ENCODE assay signal across 30 cellular contexts in the genomic region with DNA sequence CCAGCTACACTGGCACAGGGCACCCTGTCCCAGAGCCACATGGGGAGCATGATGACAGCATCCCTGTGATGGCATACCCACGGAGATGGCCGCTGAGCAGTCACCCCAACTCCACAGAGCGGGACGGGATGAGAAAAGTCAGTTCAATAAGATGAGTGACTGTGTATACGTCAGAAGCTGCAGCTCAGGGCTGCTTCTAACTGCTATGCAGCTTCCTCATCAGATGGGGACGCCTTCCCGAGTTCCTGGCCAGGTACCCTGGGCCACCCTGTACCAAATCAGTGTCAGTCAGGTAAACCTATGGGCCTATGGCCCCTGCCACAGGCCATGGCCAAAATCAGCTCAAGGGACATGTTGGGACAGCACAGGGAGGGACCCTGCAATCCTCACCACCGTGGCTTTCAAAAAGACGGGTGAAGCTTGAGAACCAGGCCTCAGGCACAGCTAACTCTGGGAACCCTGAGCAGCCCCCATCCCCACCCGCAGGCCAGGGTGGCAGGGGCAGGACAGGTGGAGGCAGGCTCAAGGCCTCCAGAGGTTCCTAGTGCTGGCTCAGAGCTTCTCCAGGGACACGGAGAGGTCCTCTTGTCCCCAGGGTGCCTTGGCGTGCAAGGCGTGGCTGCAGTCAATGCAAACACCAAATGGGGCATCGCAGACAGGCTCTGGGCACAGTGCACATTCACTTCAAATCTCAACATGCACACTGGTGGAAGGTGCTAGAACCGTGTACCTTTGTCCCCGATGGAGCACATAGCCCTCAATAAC.
"Had no signal": no experiment of that assay in that cellular context is flagged by ENCODE, and none has a peak within 500 bp of the region (broad histone marks: within the 10 kb centered on the region; RNA-seq: fewer than 3 reads in every experiment).

No MANE protein-coding gene starts in this region.

- H3K9me3 Mint-ChIP-seq: activated naive CD4-positive, alpha-beta T cell treated with anti-CD3 and anti-CD28 coated beads, Interleukin-2, amount 50 U/mL, for 24 hours; activated naive CD8-positive, alpha-beta T cell treated with anti-CD3 and anti-CD28 coated beads, Interleukin-2, amount 10 ng/mL, durations not matched to agents 7 days and 5 days; central memory CD8-positive, alpha-beta T cell had no signal

- H3K4me1 Mint-ChIP-seq: activated B cell treated with CpG ODN at 0.5 μM for 24 hours; activated CD4-positive, alpha-beta T cell treated with anti-CD3 and anti-CD28 coated beads, Interleukin-2, amount 10 ng/mL, durations not matched to agents 7 days and 5 days; activated naive CD4-positive, alpha-beta T cell treated with anti-CD3 and anti-CD28 coated beads, Interleukin-2, amount 10 ng/mL, durations not matched to agents 7 days and 5 days; activated naive CD4-positive, alpha-beta T cell treated with anti-CD3 and anti-CD28 coated beads, Interleukin-2, amount 50 U/mL, for 24 hours; activated naive CD8-positive, alpha-beta T cell treated with anti-CD3 and anti-CD28 coated beads, Interleukin-2, amount 10 ng/mL, durations not matched to agents 7 days and 5 days; activated naive CD8-positive, alpha-beta T cell treated with anti-CD3 and anti-CD28 coated beads, Interleukin-2, amount 50 U/mL, for 24 hours; brain; central memory CD8-positive, alpha-beta T cell had no signal

- H3K36me3 Mint-ChIP-seq: activated CD4-positive, alpha-beta memory T cell treated with anti-CD3 and anti-CD28 coated beads for 36 hours; activated naive CD4-positive, alpha-beta T cell treated with anti-CD3 and anti-CD28 coated beads, Interleukin-2, amount 10 ng/mL, durations not matched to agents 7 days and 5 days; activated naive CD8-positive, alpha-beta T cell; activated naive CD8-positive, alpha-beta T cell treated with anti-CD3 and anti-CD28 coated beads, Interleukin-2, amount 10 ng/mL, durations not matched to agents 7 days and 5 days; brain had no signal

- DNase-seq: activated B cell treated with CpG ODN at 0.5 μM for 24 hours; activated CD4-positive, alpha-beta memory T cell treated with anti-CD3 and anti-CD28 coated beads for 36 hours; activated CD4-positive, alpha-beta T cell treated with anti-CD3 and anti-CD28 coated beads for 4 hours; activated CD4-positive, alpha-beta T cell treated with anti-CD3 and anti-CD28 coated beads, Interleukin-2, amount 10 ng/mL, durations not matched to agents 7 days and 5 days; activated CD4-positive, alpha-beta T cell treated with anti-CD3 and anti-CD28 coated beads, Interleukin-2, amount 50 U/mL, for 4 hours; activated CD4-positive, CD25-positive, alpha-beta regulatory T cell treated with anti-CD3 and anti-CD28 coated beads, Interleukin-2, amount 50 U/mL, for 72 hours; activated CD8-positive, alpha-beta memory T cell treated with anti-CD3 and anti-CD28 coated beads, Interleukin-2, amount 50 U/mL, for 48 hours; activated CD8-positive, alpha-beta T cell treated with anti-CD3 and anti-CD28 coated beads for 36 hours; activated effector memory CD4-positive, alpha-beta T cell treated with Interleukin-2 at 50 U/mL for 16 hours; activated gamma-delta T cell; activated naive CD4-positive, alpha-beta T cell treated with anti-CD3 and anti-CD28 coated beads, Interleukin-2, amount 10 ng/mL, durations not matched to agents 7 days and 5 days; activated naive CD4-positive, alpha-beta T cell treated with Interleukin-2 at 50 U/mL for 16 hours; activated naive CD8-positive, alpha-beta T cell treated with anti-CD3 and anti-CD28 coated beads, Interleukin-2, amount 10 ng/mL, durations not matched to agents 7 days and 5 days; activated naive CD8-positive, alpha-beta T cell treated with anti-CD3 and anti-CD28 coated beads, Interleukin-2, amount 50 U/mL, for 24 hours; activated T-cell treated with anti-CD3 and anti-CD28 coated beads, Interleukin-2, amount 50 U/mL, for 24 hours; activated T-cell treated with anti-CD3 and anti-CD28 coated beads, Interleukin-2, amount 50 U/mL, for 48 hours; amygdala; anterior cingulate cortex; caudate nucleus; cerebellar nuclear complex; T-helper 1 cell; T-helper 2 cell; T-helper 9 cell had no signal

- H3K4me3 Mint-ChIP-seq: activated B cell treated with CpG ODN at 0.5 μM for 24 hours; activated CD4-positive, alpha-beta memory T cell treated with anti-CD3 and anti-CD28 coated beads for 36 hours; activated CD4-positive, alpha-beta T cell treated with anti-CD3 and anti-CD28 coated beads, Interleukin-2, amount 10 ng/mL, durations not matched to agents 7 days and 5 days; activated CD8-positive, alpha-beta T cell treated with anti-CD3 and anti-CD28 coated beads for 36 hours; activated naive CD4-positive, alpha-beta T cell treated with anti-CD3 and anti-CD28 coated beads, Interleukin-2, amount 10 ng/mL, durations not matched to agents 7 days and 5 days; activated naive CD4-positive, alpha-beta T cell treated with anti-CD3 and anti-CD28 coated beads, Interleukin-2, amount 50 U/mL, for 24 hours; activated naive CD8-positive, alpha-beta T cell; activated naive CD8-positive, alpha-beta T cell treated with anti-CD3 and anti-CD28 coated beads, Interleukin-2, amount 10 ng/mL, durations not matched to agents 7 days and 5 days; activated naive CD8-positive, alpha-beta T cell treated with anti-CD3 and anti-CD28 coated beads, Interleukin-2, amount 50 U/mL, for 24 hours; activated T-cell treated with anti-CD3 and anti-CD28 coated beads, Interleukin-2, amount 50 U/mL, for 24 hours; brain; central memory CD8-positive, alpha-beta T cell; T-helper 1 cell treated with Interleukin-12 subunit alpha and Interleukin-12 subunit beta and Interleukin-4 antibody, amounts not matched to agents 30 μg/mL and 1 μg/mL, for 36 hours; T-helper 2 cell treated with Interferon-gamma antibody and Interleukin-4, amounts not matched to agents 5 μg/mL and 100 μg/mL, for 36 hours had no signal

- H3K27me3 Mint-ChIP-seq: activated B cell treated with CpG ODN at 0.5 μM for 24 hours; activated CD4-positive, alpha-beta memory T cell treated with anti-CD3 and anti-CD28 coated beads for 36 hours; activated CD4-positive, alpha-beta T cell treated with anti-CD3 and anti-CD28 coated beads, Interleukin-2, amount 10 ng/mL, durations not matched to agents 7 days and 5 days; activated CD8-positive, alpha-beta T cell treated with anti-CD3 and anti-CD28 coated beads for 36 hours; activated naive CD4-positive, alpha-beta T cell treated with anti-CD3 and anti-CD28 coated beads, Interleukin-2, amount 10 ng/mL, durations not matched to agents 7 days and 5 days; activated naive CD8-positive, alpha-beta T cell treated with anti-CD3 and anti-CD28 coated beads, Interleukin-2, amount 10 ng/mL, durations not matched to agents 7 days and 5 days; activated naive CD8-positive, alpha-beta T cell treated with anti-CD3 and anti-CD28 coated beads, Interleukin-2, amount 50 U/mL, for 24 hours; activated T-cell treated with anti-CD3 and anti-CD28 coated beads, Interleukin-2, amount 50 U/mL, for 24 hours; central memory CD8-positive, alpha-beta T cell had no signal

- H3K27ac Mint-ChIP-seq: activated B cell treated with CpG ODN at 0.5 μM for 24 hours; activated CD4-positive, alpha-beta memory T cell treated with anti-CD3 and anti-CD28 coated beads for 36 hours; activated CD4-positive, alpha-beta T cell treated with anti-CD3 and anti-CD28 coated beads, Interleukin-2, amount 10 ng/mL, durations not matched to agents 7 days and 5 days; activated CD8-positive, alpha-beta T cell treated with anti-CD3 and anti-CD28 coated beads for 36 hours; activated naive CD4-positive, alpha-beta T cell treated with anti-CD3 and anti-CD28 coated beads, Interleukin-2, amount 10 ng/mL, durations not matched to agents 7 days and 5 days; activated naive CD4-positive, alpha-beta T cell treated with anti-CD3 and anti-CD28 coated beads, Interleukin-2, amount 50 U/mL, for 24 hours; activated naive CD8-positive, alpha-beta T cell; activated naive CD8-positive, alpha-beta T cell treated with anti-CD3 and anti-CD28 coated beads, Interleukin-2, amount 10 ng/mL, durations not matched to agents 7 days and 5 days; activated naive CD8-positive, alpha-beta T cell treated with anti-CD3 and anti-CD28 coated beads, Interleukin-2, amount 50 U/mL, for 24 hours; activated T-cell treated with anti-CD3 and anti-CD28 coated beads, Interleukin-2, amount 50 U/mL, for 24 hours; activated T-helper 2 cell treated with anti-CD3 and anti-CD28 coated beads, Interferon-gamma antibody, Interleukin-2, Interleukin-4, amounts not matched to agents 10 μg/mL and 5 μg/mL and 100 μg/mL, durations not matched to agents 14 hours and 24 hours and 36 hours; brain; T-helper 1 cell treated with Interleukin-12 subunit alpha and Interleukin-12 subunit beta and Interleukin-4 antibody, amounts not matched to agents 30 μg/mL and 1 μg/mL, for 36 hours; T-helper 2 cell treated with Interferon-gamma antibody and Interleukin-4, amounts not matched to agents 5 μg/mL and 100 μg/mL, for 36 hours had no signal
